Comparison of ENCODE assay signal across 23 cellular contexts in the genomic region with DNA sequence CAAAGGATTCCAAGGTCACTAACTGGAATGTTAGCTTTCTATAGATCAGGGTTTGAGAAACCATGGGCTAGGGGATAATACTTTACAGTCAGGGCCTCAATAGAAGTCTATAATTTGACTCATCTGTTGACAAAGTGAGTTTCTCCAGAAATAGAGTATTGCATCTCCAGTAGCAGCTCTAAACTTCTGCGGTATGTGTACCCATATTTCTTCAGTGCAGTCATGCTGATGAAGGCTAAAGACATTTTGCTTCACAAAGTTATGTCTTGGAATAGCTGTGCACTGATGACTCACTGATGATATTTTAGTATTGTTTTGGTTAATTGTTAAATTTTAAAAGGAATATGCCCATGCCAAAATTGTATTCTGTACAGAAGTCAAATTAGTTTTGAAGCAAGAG.
DNase-seq lines count a peak whose midpoint lies in the region; ATAC-seq, FAIRE-seq and TF ChIP-seq lines count a peak whose summit lies in the region.
"Had no signal": no experiment of that assay in that cellular context is flagged by ENCODE, and none has a peak within 500 bp of the region (broad histone marks: within the 10 kb centered on the region; RNA-seq: fewer than 3 reads in every experiment).

No MANE protein-coding gene starts in this region.

- H3K36me3 Mint-ChIP-seq in activated CD4-positive, alpha-beta T cell treated with anti-CD3 and anti-CD28 coated beads for 36 hours (ENCODE audit: low read depth), result no peaks in the 10 kb centered on the region
- H3K36me3 Mint-ChIP-seq: naive thymus-derived CD4-positive, alpha-beta T cell; stimulated activated effector memory CD8-positive, alpha-beta T cell treated with anti-CD3 and anti-CD28 coated beads, Interleukin-12 subunit alpha, Interleukin-12 subunit beta, amount 100 ng/mL, for 72 hours had no signal

- POLR2A ChIA-PET in activated CD4-positive, alpha-beta T cell treated with anti-CD3 and anti-CD28 coated beads for 36 hours (lab: Charles Lee), result no interaction called here

- no peak overlapping the region for H3K9ac ChIP-seq in kidney (ENCODE audit: low read length in 2 of 2)

- no peak for FAIRE-seq in RCC 7860 (lab: Jason Lieb, UNC)
- FAIRE-seq in kidney (lab: Jason Lieb, UNC), result no peak
- FAIRE-seq: GM19239, HepG2 had no signal

- intact Hi-C loops in kidney (cut with DNase I), result no loop called here
- intact Hi-C loops in activated CD4-positive, alpha-beta T cell treated with anti-CD3 and anti-CD28 coated beads for 36 hours (cut with DNase I, micrococcal nuclease), result no loop called here

- no peaks in the 10 kb centered on the region for H3K27me3 Mint-ChIP-seq in activated CD4-positive, alpha-beta T cell treated with anti-CD3 and anti-CD28 coated beads for 36 hours
- H3K27me3 Mint-ChIP-seq: activated T-helper 17 cell treated with anti-CD3 and anti-CD28 coated beads, Interleukin-2, amount 50 U/mL, for 72 hours; naive thymus-derived CD4-positive, alpha-beta T cell had no signal

- no peak overlapping the region for H3K27ac ChIP-seq in kidney (ENCODE audit: low read depth in 2 of 2, low read length in 2 of 2)
- H3K27ac ChIP-seq: colonic mucosa, epithelial cell of prostate, heart left ventricle, tibial nerve had no signal

- no peak overlapping the region for H3K27ac Mint-ChIP-seq in activated CD4-positive, alpha-beta T cell treated with anti-CD3 and anti-CD28 coated beads for 36 hours
- H3K27ac Mint-ChIP-seq: activated T-helper 17 cell treated with anti-CD3 and anti-CD28 coated beads, Interleukin-2, amount 50 U/mL, for 72 hours; naive thymus-derived CD4-positive, alpha-beta T cell; stimulated activated effector memory CD8-positive, alpha-beta T cell treated with anti-CD3 and anti-CD28 coated beads, Interleukin-12 subunit alpha, Interleukin-12 subunit beta, amount 100 ng/mL, for 72 hours had no signal

- no peak overlapping the region for H3K4me3 Mint-ChIP-seq in activated CD4-positive, alpha-beta T cell treated with anti-CD3 and anti-CD28 coated beads for 36 hours
- H3K4me3 Mint-ChIP-seq: activated T-helper 17 cell treated with anti-CD3 and anti-CD28 coated beads, Interleukin-2, amount 50 U/mL, for 72 hours; naive thymus-derived CD4-positive, alpha-beta T cell; stimulated activated effector memory CD8-positive, alpha-beta T cell treated with anti-CD3 and anti-CD28 coated beads, Interleukin-12 subunit alpha, Interleukin-12 subunit beta, amount 100 ng/mL, for 72 hours had no signal

- no peaks in the 10 kb centered on the region for H3K4me1 Mint-ChIP-seq in activated CD4-positive, alpha-beta T cell treated with anti-CD3 and anti-CD28 coated beads for 36 hours
- H3K4me1 Mint-ChIP-seq: activated T-helper 17 cell treated with anti-CD3 and anti-CD28 coated beads, Interleukin-2, amount 50 U/mL, for 72 hours; naive thymus-derived CD4-positive, alpha-beta T cell; stimulated activated effector memory CD8-positive, alpha-beta T cell treated with anti-CD3 and anti-CD28 coated beads, Interleukin-12 subunit alpha, Interleukin-12 subunit beta, amount 100 ng/mL, for 72 hours had no signal

- no peaks in the 10 kb centered on the region for H3K4me1 ChIP-seq in kidney (ENCODE audit: control insufficient read depth in 1 of 2, insufficient read depth in 1 of 2, low read depth in 1 of 2, low read length in 2 of 2)
- H3K4me1 ChIP-seq: colonic mucosa, heart left ventricle, tibial nerve had no signal

- no peak for ATAC-seq in HG02970 (IDR thresholded peaks at IDR 0.05; ENCODE audit: low FRiP score, unreplicated experiment)
- ATAC-seq in activated CD4-positive, alpha-beta T cell treated with anti-CD3 and anti-CD28 coated beads for 36 hours, result no peak
- ATAC-seq: activated T-helper 17 cell treated with anti-CD3 and anti-CD28 coated beads, Interleukin-2, amount 50 U/mL, for 72 hours; heart left ventricle; HepG2; naive thymus-derived CD4-positive, alpha-beta T cell; stimulated activated effector memory CD8-positive, alpha-beta T cell treated with anti-CD3 and anti-CD28 coated beads, Interleukin-12 subunit alpha, Interleukin-12 subunit beta, amount 100 ng/mL, for 72 hours had no signal

- no peak overlapping the region for H3K4me3 ChIP-seq in skeletal muscle cell (ENCODE audit: low read depth, low read length)
- H3K4me3 ChIP-seq in kidney (ENCODE audit: low read length in 2 of 2), result no peak overlapping the region
- H3K4me3 ChIP-seq: colonic mucosa, heart left ventricle, tibial nerve had no signal

- peaks cover 6% of the 10 kb centered on the region for H3K9me3 Mint-ChIP-seq in activated CD4-positive, alpha-beta T cell treated with anti-CD3 and anti-CD28 coated beads for 36 hours (ENCODE audit: low read depth)

- DNase-seq in GM03348 (ENCODE audit: low spot score) (peak; percentile 51), RCC 7860 (ENCODE audit: low spot score) (peak; percentile 6), fibroblast of gingiva (ENCODE audit: low read depth) (peak; percentile 88), skeletal muscle cell (ENCODE audit: low read depth) (peak; percentile 60), NCI-H82 (lab: John Stamatoyannopoulos, UW) (no peak), kidney (no peak)
- DNase-seq in activated CD4-positive, alpha-beta T cell treated with anti-CD3 and anti-CD28 coated beads for 36 hours, result no peak
- DNase-seq: colonic mucosa; DMS53; heart left ventricle; mammary epithelial cell; naive thymus-derived CD4-positive, alpha-beta T cell; NCI-H187; NCI-H446 treated with DMSO at 0.1 percent for 48 hours; SHP77; T-helper 2 cell had no signal

- no peaks in the 10 kb centered on the region for H3K36me3 ChIP-seq in kidney (ENCODE audit: control insufficient read depth in 1 of 2, insufficient read depth in 2 of 2, low read length in 2 of 2)
- H3K36me3 ChIP-seq: colonic mucosa, heart left ventricle, tibial nerve had no signal

- no peak for TF ChIP-seq CTCF in kidney (IDR thresholded peaks at IDR 0.05; ENCODE audit: borderline replicate concordance, extremely low read depth, insufficient read depth)

- CTCF ChIA-PET in activated CD4-positive, alpha-beta T cell treated with anti-CD3 and anti-CD28 coated beads for 36 hours (lab: Charles Lee), result no interaction called here

- no peaks in the 10 kb centered on the region for H3K9me3 ChIP-seq in kidney (ENCODE audit: control insufficient read depth in 1 of 2, low read length in 2 of 2)
- H3K9me3 ChIP-seq: colonic mucosa, heart left ventricle, tibial nerve had no signal

Comparison
In these comparisons a context has a peak if more than half of its experiments do, and no peak if none do; other contexts are left out.
1. DNase-seq: peak in GM03348 (single experiment), RCC 7860 (single experiment), fibroblast of gingiva (single experiment) and skeletal muscle cell (single experiment); none in NCI-H82 (single experiment), kidney (single experiment) and activated CD4-positive, alpha-beta T cell treated with anti-CD3 and anti-CD28 coated beads for 36 hours (single experiment).